ENCODE assay signal across 24 cellular contexts in the genomic region with DNA sequence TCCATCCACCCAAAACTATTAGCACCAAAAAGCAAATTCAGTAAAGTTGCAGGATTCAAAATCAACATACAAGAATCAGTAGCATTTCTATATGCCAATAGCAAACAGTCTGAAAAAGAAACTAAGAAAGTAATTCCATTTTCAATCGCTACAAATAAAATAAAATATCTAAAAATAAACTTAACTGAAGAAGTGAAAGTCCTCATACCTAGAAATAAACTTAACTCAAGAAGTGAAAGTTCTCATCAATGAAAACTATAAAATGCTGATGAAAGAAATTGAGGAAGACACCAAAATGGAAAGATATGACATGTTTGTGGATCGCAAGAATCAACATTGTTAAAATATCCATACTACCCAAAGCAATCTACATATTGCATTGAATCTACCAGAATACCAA.
"Had no signal": no experiment of that assay in that cellular context is flagged by ENCODE, and none has a peak within 500 bp of the region (broad histone marks: within the 10 kb centered on the region; RNA-seq: fewer than 3 reads in every experiment).

No MANE protein-coding gene starts in this region.

- H3K27me3 ChIP-seq: SJSA1 had no signal

- H3K4me1 ChIP-seq: SJSA1 had no signal

- H3K36me3 ChIP-seq: SJSA1 had no signal

- H3K27ac ChIP-seq: HL-60, SJSA1, SK-N-MC had no signal

- H3K4me3 ChIP-seq: SJSA1, SK-N-MC had no signal

- FAIRE-seq: HTR-8/SVneo, RCC 7860 had no signal

- DNase-seq: KBM-7, MV-4-11, NCI-H1092, NCI-H1105 treated with DMSO at 0.1 percent for 48 hours, NCI-H1417 treated with DMSO at 0.1 percent for 48 hours, NCI-H146, NCI-H1694 treated with DMSO at 0.1 percent for 48 hours, NCI-H1930, NCI-H2081, NCI-H2171, NCI-H226, NCI-H446, NCI-H510A, NCI-H524 treated with DMSO at 0.1 percent for 48 hours, NCI-H69, NCI-H774, Right ventricle myocardium superior, RPMI8226, SIG-M5 had no signal

- H3K9me3 ChIP-seq: SJSA1 had no signal
